Comparison of ENCODE assay signal across 17 cellular contexts in the genomic region with DNA sequence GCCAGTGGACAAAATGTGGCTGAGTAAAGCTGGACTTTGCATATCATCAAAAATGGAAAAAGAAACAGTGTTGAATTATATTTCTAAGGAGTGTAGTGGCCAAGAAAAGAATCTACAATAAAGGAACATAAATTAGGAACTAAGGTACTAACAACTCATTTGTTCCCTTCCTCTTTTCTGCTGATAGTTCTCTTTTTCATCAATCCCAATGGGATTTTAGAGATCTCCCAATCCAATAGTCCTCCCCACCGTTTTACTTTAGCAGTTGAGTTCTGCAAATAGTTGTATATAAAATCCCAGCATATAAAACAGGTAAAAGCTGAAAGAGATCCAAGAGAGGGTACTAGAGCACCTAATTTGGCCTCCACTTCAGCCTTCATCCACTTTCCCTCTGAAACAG. TPM values are rescaled to one million over a fixed set of nuclear protein-coding genes. Genes with fewer than 3 reads are reported as not detected.
A peak's percentile ranks its signal among the peaks of the same experiment; 100 is the strongest.
DNase-seq lines count a peak whose midpoint lies in the region; ATAC-seq and TF ChIP-seq lines count a peak whose summit lies in the region.
"Had no signal": no experiment of that assay in that cellular context is flagged by ENCODE, and none has a peak within 500 bp of the region (broad histone marks: within the 10 kb centered on the region; RNA-seq: fewer than 3 reads in every experiment).

No MANE protein-coding gene starts in this region.

- H3K4me3 Mint-ChIP-seq in IgD-negative memory B cell (peak overlapping the region in 3 of 4 donors; percentile 6 to 72 (median 65)), activated B cell treated with CpG ODN at 0.5 μM for 24 hours (peak overlapping the region; percentile 55)
- H3K4me3 Mint-ChIP-seq: activated CD4-positive, alpha-beta memory T cell treated with anti-CD3 and anti-CD28 coated beads, Interleukin-2, amount 10 ng/mL, durations not matched to agents 7 days and 5 days had no signal

- no peak overlapping the region for H3K18ac ChIP-seq in mesenchymal stem cell (ENCODE audit: low read depth in 1 of 2, low read length in 2 of 2)

- no peak overlapping the region for H2AK5ac ChIP-seq in mesenchymal stem cell (ENCODE audit: low read length, severe bottlenecking)

- H3K79me1 ChIP-seq in mesenchymal stem cell (replicated peaks; ENCODE audit: low read length, poor library complexity, severe bottlenecking): peaks cover 29% of the 10 kb centered on the region

- WGBS in mesenchymal stem cell: no CpG with 5 or more reads among the region's 1 CpG

- no peaks in the 10 kb centered on the region for H3K36me3 ChIP-seq in BLaER1 treated with 17β-estradiol and CSF1 and Interleukin-3, amounts not matched to agents 10 nM and 100 nM
- H3K36me3 ChIP-seq in mesenchymal stem cell (ENCODE audit: control insufficient read depth in 1 of 2, insufficient read depth in 2 of 2, low read depth in 1 of 2, low read length in 2 of 2): no peaks in the 10 kb centered on the region
- H3K36me3 ChIP-seq: prostate gland had no signal

- no peak overlapping the region for H3K23ac ChIP-seq in mesenchymal stem cell (ENCODE audit: low read length in 2 of 2)

- no peaks in the 10 kb centered on the region for H3K9me3 ChIP-seq in BLaER1 treated with 17β-estradiol and CSF1 and Interleukin-3, amounts not matched to agents 10 nM and 100 nM (replicated peaks in 1 of 11)
- H3K9me3 ChIP-seq in mesenchymal stem cell (ENCODE audit: control insufficient read depth, low read length): no peaks in the 10 kb centered on the region
- H3K9me3 ChIP-seq: prostate gland had no signal

- no peak overlapping the region for H4K91ac ChIP-seq in mesenchymal stem cell (ENCODE audit: low read length)

- no peaks in the 10 kb centered on the region for H3K27me3 Mint-ChIP-seq in IgD-negative memory B cell
- no peaks in the 10 kb centered on the region for H3K27me3 Mint-ChIP-seq in activated B cell treated with CpG ODN at 0.5 μM for 24 hours
- H3K27me3 Mint-ChIP-seq: activated CD4-positive, alpha-beta memory T cell treated with anti-CD3 and anti-CD28 coated beads, Interleukin-2, amount 10 ng/mL, durations not matched to agents 7 days and 5 days had no signal

- no peaks in the 10 kb centered on the region; a peak in 1 of 22 replicates for H4K20me1 ChIP-seq in BLaER1 treated with 17β-estradiol and CSF1 and Interleukin-3, amounts not matched to agents 10 nM and 100 nM

- H3K36me3 Mint-ChIP-seq in IgD-negative memory B cell (no peaks in the 10 kb centered on the region), activated B cell treated with CpG ODN at 0.5 μM for 24 hours (ENCODE audit: low read depth) (peaks cover 21% of the 10 kb centered on the region)

- H3K4me2 ChIP-seq in BLaER1 treated with 17β-estradiol and CSF1 and Interleukin-3, amounts not matched to agents 10 nM and 100 nM: peak overlapping the region; percentile 80 to 99 (median 93); a peak in 20 of 22 replicates
- no peak overlapping the region for H3K4me2 ChIP-seq in mesenchymal stem cell (ENCODE audit: low read length, poor library complexity, severe bottlenecking)

- H3K9ac ChIP-seq in BLaER1 treated with 17β-estradiol and CSF1 and Interleukin-3, amounts not matched to agents 10 nM and 100 nM: no peak overlapping the region
- H3K9ac ChIP-seq in mesenchymal stem cell (ENCODE audit: low read length): peak overlapping the region; percentile 0

- no peaks in the 10 kb centered on the region for H3K27me3 ChIP-seq in BLaER1 treated with 17β-estradiol and CSF1 and Interleukin-3, amounts not matched to agents 10 nM and 100 nM
- no peaks in the 10 kb centered on the region for H3K27me3 ChIP-seq in mesenchymal stem cell (ENCODE audit: control insufficient read depth in 1 of 2, insufficient read depth in 1 of 2, low read length in 2 of 2)

- peaks cover 21 to 42% (median 37%) of the 10 kb centered on the region in 3 donors for H3K4me1 Mint-ChIP-seq in IgD-negative memory B cell
- peaks cover 71% of the 10 kb centered on the region for H3K4me1 Mint-ChIP-seq in activated B cell treated with CpG ODN at 0.5 μM for 24 hours

- H2BK120ac ChIP-seq in mesenchymal stem cell (ENCODE audit: low read depth, low read length): no peak overlapping the region

- H3K4ac ChIP-seq in mesenchymal stem cell (ENCODE audit: low read depth in 1 of 2, low read length in 2 of 2): no peak overlapping the region

- POLR2A ChIA-PET in activated B cell treated with CpG ODN at 0.5 μM for 24 hours (lab: Charles Lee): interaction anchor here (0.6 to 4.4 kb wide), 2 partner anchors 31 to 260 kb away, joined by 7 to 86 read pairs; a partner anchor contains a TSS

- no peak overlapping the region for H2BK15ac ChIP-seq in mesenchymal stem cell (ENCODE audit: low read depth, poor library complexity, severe bottlenecking)

- no peak overlapping the region for H3K14ac ChIP-seq in mesenchymal stem cell (ENCODE audit: low read length in 2 of 2)

- DNase-seq in activated B cell treated with CpG ODN at 0.5 μM for 24 hours (no peak), mesenchymal stem cell (no peak), H4 (ENCODE audit: low spot score) (no peak), NCI-H82 (lab: John Stamatoyannopoulos, UW) (no peak)
- DNase-seq in stimulated activated CD4-positive, alpha-beta T cell treated with anti-CD3 and anti-CD28 coated beads, Interleukin-2, amount 100 ng/mL, for 48 hours: no peak
- DNase-seq in activated T-cell treated with anti-CD3 and anti-CD28 coated beads, Interleukin-2, amount 50 U/mL, for 1 hour: no peak
- DNase-seq: activated CD4-positive, alpha-beta memory T cell treated with anti-CD3 and anti-CD28 coated beads, Interleukin-2, amount 10 ng/mL, durations not matched to agents 7 days and 5 days; activated naive CD4-positive, alpha-beta T cell; EL; NCI-H226; stimulated activated CD4-positive, alpha-beta T cell treated with anti-CD3 and anti-CD28 coated beads, Interleukin-1b, Interleukin-23, amount 100 ng/mL, for 48 hours; stimulated activated CD8-positive, alpha-beta memory T cell treated with anti-CD3 and anti-CD28 coated beads, Interleukin-4, amount 100 ng/mL, for 48 hours had no signal

- no peak overlapping the region for H2BK12ac ChIP-seq in mesenchymal stem cell (ENCODE audit: low read length in 2 of 2)

- no peak overlapping the region for H2AFZ ChIP-seq in mesenchymal stem cell (ENCODE audit: low read depth, low read length)

- no peak overlapping the region for H3K4me3 ChIP-seq in BLaER1 treated with 17β-estradiol and CSF1 and Interleukin-3, amounts not matched to agents 10 nM and 100 nM
- H3K4me3 ChIP-seq in mesenchymal stem cell (ENCODE audit: insufficient read depth in 1 of 2, low read depth in 1 of 2, low read length in 2 of 2): no peak overlapping the region
- H3K4me3 ChIP-seq: prostate gland had no signal

- H4K8ac ChIP-seq in mesenchymal stem cell (ENCODE audit: low read length): no peak overlapping the region

- no peak for ATAC-seq in activated B cell treated with CpG ODN at 0.5 μM for 24 hours (ENCODE audit: low read depth)

- intact Hi-C loops in activated B cell treated with CpG ODN at 0.5 μM for 24 hours (cut with micrococcal nuclease): no loop called here

- H3K27ac ChIP-seq in BLaER1 treated with 17β-estradiol and CSF1 and Interleukin-3, amounts not matched to agents 10 nM and 100 nM: no peak overlapping the region
- H3K27ac ChIP-seq in mesenchymal stem cell (ENCODE audit: low read length, poor library complexity, severe bottlenecking): no peak overlapping the region
- H3K27ac ChIP-seq: C4-2B, prostate gland had no signal

- no peak for TF ChIP-seq CTCF in activated B cell treated with CpG ODN at 0.5 μM for 24 hours (IDR thresholded peaks at IDR 0.05)

- peaks cover 34 to 58% (median 44%) of the 10 kb centered on the region in 10 experiments for H3K4me1 ChIP-seq in BLaER1 treated with 17β-estradiol and CSF1 and Interleukin-3, amounts not matched to agents 10 nM and 100 nM
- H3K4me1 ChIP-seq in mesenchymal stem cell (ENCODE audit: control insufficient read depth, insufficient read depth, low read depth, low read length): peaks cover 2% of the 10 kb centered on the region
- H3K4me1 ChIP-seq: prostate gland had no signal

- H3K9me3 Mint-ChIP-seq in IgD-negative memory B cell: peaks cover 0 to 8% (median 0%) of the 10 kb centered on the region in 3 donors
- peaks cover 4% of the 10 kb centered on the region for H3K9me3 Mint-ChIP-seq in activated B cell treated with CpG ODN at 0.5 μM for 24 hours
- H3K9me3 Mint-ChIP-seq: activated CD4-positive, alpha-beta memory T cell treated with anti-CD3 and anti-CD28 coated beads, Interleukin-2, amount 10 ng/mL, durations not matched to agents 7 days and 5 days; T-helper 2 cell treated with Interferon-gamma antibody and Interleukin-4, amounts not matched to agents 5 μg/mL and 100 μg/mL, for 36 hours had no signal

- no peak overlapping the region for H2BK5ac ChIP-seq in mesenchymal stem cell (ENCODE audit: low read depth, low read length, poor library complexity, severe bottlenecking)

- H3K27ac Mint-ChIP-seq in IgD-negative memory B cell: peak overlapping the region in 1 of 3 donors; percentile 28
- H3K27ac Mint-ChIP-seq in activated B cell treated with CpG ODN at 0.5 μM for 24 hours: peak overlapping the region; percentile 74
- H3K27ac Mint-ChIP-seq: activated CD4-positive, alpha-beta memory T cell treated with anti-CD3 and anti-CD28 coated beads, Interleukin-2, amount 10 ng/mL, durations not matched to agents 7 days and 5 days; T-helper 2 cell treated with Interferon-gamma antibody and Interleukin-4, amounts not matched to agents 5 μg/mL and 100 μg/mL, for 36 hours had no signal

- CTCF ChIA-PET in activated B cell treated with CpG ODN at 0.5 μM for 24 hours (lab: Charles Lee): interaction anchor here (1.1 to 5.1 kb wide), 4 partner anchors 9 to 30 kb away, joined by 3 to 39 read pairs (median 4); no protein-coding TSS in a partner anchor

RNA-seq across cellular contexts. Expression of a gene that starts 2.0 kb away (rescaled TPM):
- polyA plus RNA-seq in IgD-negative memory B cell: 48.8 TPM
- total RNA-seq in activated B cell treated with CpG ODN at 0.5 μM for 24 hours: 29.8 and 34.8 TPM in 2 replicates
- 68.1 TPM for polyA plus RNA-seq in mesenchymal stem cell (2013, experiment 1 of 2)
- 71.3 TPM for polyA plus RNA-seq in mesenchymal stem cell (2013, experiment 2 of 2)
- 80.0 and 91.7 TPM in 2 replicates for total RNA-seq in H4 (2014; rRNA removed; shearing (Covaris generic))

RNA-seq across cellular contexts. Expression of a gene that starts 3.3 kb away (rescaled TPM):
- 1.7 TPM for polyA plus RNA-seq in IgD-negative memory B cell
- total RNA-seq in activated B cell treated with CpG ODN at 0.5 μM for 24 hours: 4.4 and 4.7 TPM in 2 replicates
- 1.3 TPM for polyA plus RNA-seq in mesenchymal stem cell (2013, experiment 1 of 2)
- polyA plus RNA-seq in mesenchymal stem cell (2013, experiment 2 of 2): 1.2 TPM
- total RNA-seq in H4 (2014; rRNA removed; shearing (Covaris generic)): 12.2 and 18.7 TPM in 2 replicates
